In genomic region chr6:75243333-75244062, GRCh38 we compare ENCODE assay signal across 8 cellular contexts. TPM values are rescaled to one million over a fixed set of nuclear protein-coding genes. Genes with fewer than 3 reads are reported as not detected.
DNase-seq lines count a peak whose midpoint lies in the region; ATAC-seq and TF ChIP-seq lines count a peak whose summit lies in the region.

Gene COX7A2 (minus strand): TSS chr6:75243801. CDS start chr6:75243734, 67 bp downstream.

- H3K27ac ChIP-seq in caudate nucleus (ENCODE audit: low read depth, low read length) (peak within 1 kb of the TSS; percentile 87), smooth muscle cell (ENCODE audit: low read depth) (peak within 1 kb of the TSS; percentile 86)

- intact Hi-C loops in activated B cell treated with CpG ODN at 0.5 μM for 24 hours (cut with micrococcal nuclease) = loop anchor here (1.0 to 5.0 kb wide), 8 partner anchors 23 to 1933 kb away; partner anchors contain the start of genes EEF1A1, MTO1 and TMEM30A

- peak within 1 kb of the TSS; percentile 84 for H3K4me3 ChIP-seq in smooth muscle cell

- H3K4me2 ChIP-seq in smooth muscle cell = peak within 1 kb of the TSS; percentile 89

- H4K20me1 ChIP-seq in smooth muscle cell (ENCODE audit: low read depth) = peaks cover 34% of the 10 kb centered on the region

- H3K4me3 Mint-ChIP-seq in activated B cell treated with CpG ODN at 0.5 μM for 24 hours = peak within 1 kb of the TSS; percentile 94

- DNase-seq in AG08395 (ENCODE audit: low spot score) (peak; percentile 90), NCI-H345 (lab: John Stamatoyannopoulos, UW) (peak; percentile 97), activated B cell treated with CpG ODN at 0.5 μM for 24 hours (peak; percentile 77), caudate nucleus (lab: John Stamatoyannopoulos, UW) (peak; percentile 33 to 98 (median 90)), iPS-NIHi7 (ENCODE audit: extremely low spot score) (peak; percentile 88), smooth muscle cell (lab: John Stamatoyannopoulos, UW; ENCODE audit: unreplicated experiment) (peak; percentile 49)

- peak; percentile 97 for ATAC-seq in HG03196 (IDR thresholded peaks at IDR 0.05; ENCODE audit: unreplicated experiment)
- ATAC-seq in activated B cell treated with CpG ODN at 0.5 μM for 24 hours (ENCODE audit: low read depth) = peak; percentile 97

- H3K4me1 Mint-ChIP-seq in activated B cell treated with CpG ODN at 0.5 μM for 24 hours = peaks cover 21% of the 10 kb centered on the region

- H3K27me3 ChIP-seq in smooth muscle cell (ENCODE audit: low read depth) = no peaks in the 10 kb centered on the region

- H3K9ac ChIP-seq in smooth muscle cell (ENCODE audit: low read depth) = peak within 1 kb of the TSS; percentile 93

- no peaks in the 10 kb centered on the region for H3K9me3 Mint-ChIP-seq in activated B cell treated with CpG ODN at 0.5 μM for 24 hours

- POLR2A ChIA-PET in activated B cell treated with CpG ODN at 0.5 μM for 24 hours (lab: Charles Lee) = interaction anchor here (0.6 to 2.2 kb wide), 12 partner anchors 8 to 1723 kb away, joined by 3 to 36 read pairs (median 4); partner anchors contain the start of genes SENP6 and TMEM30A

- in situ Hi-C loops in GM18951 (cut with MboI; ENCODE audit: low sequenced_read_pairs, unreplicated experiment) = no loop called here

- H3F3A ChIP-seq in smooth muscle cell (ENCODE audit: low read depth) = no peaks in the 10 kb centered on the region

- no peaks in the 10 kb centered on the region for H3K9me3 ChIP-seq in smooth muscle cell (replicated peaks; ENCODE audit: low read depth)

- peak within 1 kb of the TSS; percentile 95 for H3K27ac Mint-ChIP-seq in activated B cell treated with CpG ODN at 0.5 μM for 24 hours

- TF ChIP-seq CTCF in activated B cell treated with CpG ODN at 0.5 μM for 24 hours (IDR thresholded peaks at IDR 0.05) (no peak), smooth muscle cell (IDR thresholded peaks at IDR 0.05; ENCODE audit: borderline replicate concordance, insufficient read depth, poor library complexity, severe bottlenecking) (no peak)

- peak within 1 kb of the TSS; percentile 85 for H2AFZ ChIP-seq in smooth muscle cell (ENCODE audit: low read depth)

- under 1% methylated on average over 36 of the region's 36 CpGs for WGBS in smooth muscle cell (ENCODE audit: low lambda C conversion rate)

- TF ChIP-seq POLR2A in GM18951 (IDR thresholded peaks at IDR 0.05; ENCODE audit: extremely low read depth, insufficient read depth, insufficient read length) = peak; percentile 88

- CTCF ChIA-PET in activated B cell treated with CpG ODN at 0.5 μM for 24 hours (lab: Charles Lee) = interaction anchor here (0.9 to 1.9 kb wide), 4 partner anchors 23 to 1504 kb away, joined by 3 to 7 read pairs (median 4); no protein-coding TSS in a partner anchor

- peaks cover 24% of the 10 kb centered on the region for H3K4me1 ChIP-seq in smooth muscle cell (ENCODE audit: low read depth)

- H3K27me3 Mint-ChIP-seq in activated B cell treated with CpG ODN at 0.5 μM for 24 hours = peaks cover 13% of the 10 kb centered on the region

- H3K36me3 ChIP-seq in smooth muscle cell (ENCODE audit: low read depth) = peaks cover 9% of the 10 kb centered on the region

- peaks cover 34% of the 10 kb centered on the region for H3K36me3 Mint-ChIP-seq in activated B cell treated with CpG ODN at 0.5 μM for 24 hours (ENCODE audit: low read depth)

- H3K79me2 ChIP-seq in smooth muscle cell (ENCODE audit: low read depth) = peaks cover 40% of the 10 kb centered on the region

RNA-seq across cellular contexts. Expression of gene COX7A2, which starts in this region (rescaled TPM):
- 259 and 301 TPM in 2 replicates for total RNA-seq in activated B cell treated with CpG ODN at 0.5 μM for 24 hours
- total RNA-seq in smooth muscle cell = 321 and 1,287 TPM in 2 replicates
- 771 and 802 TPM in 2 replicates for polyA plus RNA-seq in smooth muscle cell

Comparison
In these comparisons a context has a peak if more than half of its experiments do, and no peak if none do; other contexts are left out.
1. Peak in every context shown above with its lines: DNase-seq, ATAC-seq, H3K4me3 ChIP-seq and H3K27ac ChIP-seq.